ENCODE assay signal across 21 cellular contexts in the genomic region with DNA sequence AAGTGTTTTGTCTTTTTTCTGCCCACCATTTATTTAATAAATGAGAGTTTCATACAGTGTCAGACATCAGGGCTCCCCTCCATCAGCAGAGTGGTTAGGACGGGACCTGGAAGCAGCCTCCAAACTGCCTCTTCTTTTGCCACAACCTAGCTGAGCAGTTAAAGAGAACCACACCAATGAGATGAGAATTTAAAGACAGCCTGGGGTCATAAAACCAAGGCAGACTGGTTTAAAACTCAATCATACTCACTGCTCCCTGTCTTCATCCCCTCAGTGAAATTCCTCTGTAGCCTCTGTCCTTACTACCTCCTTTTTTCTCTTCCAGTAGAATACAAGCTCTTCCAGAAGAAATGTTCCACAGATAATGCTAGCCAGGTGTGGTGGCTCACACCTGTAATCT.
DNase-seq lines count a peak whose midpoint lies in the region; ATAC-seq, FAIRE-seq and TF ChIP-seq lines count a peak whose summit lies in the region.
"Had no signal": no experiment of that assay in that cellular context is flagged by ENCODE, and none has a peak within 500 bp of the region (broad histone marks: within the 10 kb centered on the region; RNA-seq: fewer than 3 reads in every experiment).

No MANE protein-coding gene starts in this region.

- H4K20me1 ChIP-seq in GM12878 (ENCODE audit: control insufficient read depth, insufficient read depth) = no peaks in the 10 kb centered on the region

- H3K27me3 ChIP-seq in right atrium auricular region = no peaks in the 10 kb centered on the region
- H3K27me3 ChIP-seq in GM12878 (replicated peaks in 1 of 2; ENCODE audit: control insufficient read depth in 2 of 2, insufficient read depth in 2 of 2, low read length in 1 of 2) = no peaks in the 10 kb centered on the region
- H3K27me3 ChIP-seq: cardiac muscle cell, hepatocyte, upper lobe of right lung had no signal

- FAIRE-seq in GM12878 (lab: Jason Lieb, UNC) = no peak
- FAIRE-seq: kidney had no signal

- H3K9me3 ChIP-seq in right atrium auricular region (no peaks in the 10 kb centered on the region), GM12878 (replicated peaks; ENCODE audit: control insufficient read depth, insufficient read depth, low read length) (no peaks in the 10 kb centered on the region)
- H3K9me3 ChIP-seq: upper lobe of right lung had no signal

- TF ChIP-seq EP300 in GM12878 (IDR thresholded peaks at IDR 0.05; ENCODE audit: borderline replicate concordance in 1 of 2, control insufficient read depth in 1 of 2, low read depth in 2 of 2, low read length in 2 of 2) = no peak

- H3K4me1 ChIP-seq in right atrium auricular region = peaks cover 0 to 94% of the 10 kb centered on the region in 2 donors
- peaks cover 74% of the 10 kb centered on the region for H3K4me1 ChIP-seq in GM12878 (ENCODE audit: control insufficient read depth, insufficient read depth, low read length)

- no peaks in the 10 kb centered on the region for H3K27me3 Mint-ChIP-seq in nephron progenitor cell (ENCODE audit: low read depth, poor library complexity)
- H3K27me3 Mint-ChIP-seq in T-helper 2 cell treated with Interferon-gamma antibody and Interleukin-4, amounts not matched to agents 5 μg/mL and 100 μg/mL, for 36 hours (ENCODE audit: low read depth) = peaks cover 3% of the 10 kb centered on the region
- H3K27me3 Mint-ChIP-seq: stimulated activated memory B cell treated with anti-CD40 and anti-IgM and Interleukin-4, amounts not matched to agents 10 μg/mL and 1 μg/mL and 100 μg/mL, for 72 hours had no signal

- intact Hi-C loops in left cardiac atrium (cut with DNase I) = loop anchor here (5.0 to 10.0 kb wide), 2 partner anchors 76 to 78 kb away; partner anchors contain the start of gene WWTR1 (in 2 of the 2)
- intact Hi-C loops in GM12878 (cut with micrococcal nuclease; ENCODE audit: unreplicated experiment) = no loop called here

- CTCF ChIA-PET in GM12878 (lab: Yijun Ruan, JAX) = interaction anchor here (1.1 to 12.3 kb wide), 7 partner anchors 9 to 138 kb away, joined by 3 to 147 read pairs (median 26); partner anchors contain the start of gene WWTR1

- H3K36me3 ChIP-seq in right atrium auricular region (no peaks in the 10 kb centered on the region), GM12878 (ENCODE audit: control insufficient read depth in 2 of 2, insufficient read depth in 2 of 2, low read length in 1 of 2) (no peaks in the 10 kb centered on the region; a peak in 1 of 4 replicates)
- H3K36me3 ChIP-seq: cardiac muscle cell, upper lobe of right lung had no signal

- WGBS in GM12878 (ENCODE audit: insufficient coverage, insufficient replicate concordance, low lambda C conversion rate, missing lambda C conversion rate) = 79% methylated on average over 1 of the region's 1 CpG

- TF ChIP-seq RAD21 in GM12878 (IDR thresholded peaks at IDR 0.05; ENCODE audit: insufficient read depth, low read depth, low read length) = no peak

- peaks cover 71% of the 10 kb centered on the region for H3K4me1 Mint-ChIP-seq in nephron progenitor cell
- H3K4me1 Mint-ChIP-seq in T-helper 2 cell treated with Interferon-gamma antibody and Interleukin-4, amounts not matched to agents 5 μg/mL and 100 μg/mL, for 36 hours (ENCODE audit: low read depth) = peaks cover 48% of the 10 kb centered on the region

- H3K4me3 ChIP-seq in right atrium auricular region (no peak overlapping the region), GM12878 (no peak overlapping the region)
- H3K4me3 ChIP-seq: cardiac muscle cell, hepatocyte, upper lobe of right lung had no signal

- ATAC-seq in left cardiac atrium (no peak), GM12878 (no peak), HG03139 (IDR thresholded peaks at IDR 0.05; ENCODE audit: unreplicated experiment) (no peak)
- ATAC-seq in activated naive CD4-positive, alpha-beta T cell treated with anti-CD3 and anti-CD28 coated beads, Interleukin-2, amount 50 U/mL, for 72 hours = no peak
- ATAC-seq: CD8-positive, alpha-beta T cell; stimulated activated memory B cell treated with anti-CD40 and anti-IgM and Interleukin-4, amounts not matched to agents 10 μg/mL and 1 μg/mL and 100 μg/mL, for 72 hours; upper lobe of right lung had no signal

- no peak overlapping the region for H2AFZ ChIP-seq in GM12878 (ENCODE audit: control insufficient read depth, low read depth, low read length)
- H2AFZ ChIP-seq: hepatocyte had no signal

- SMC1A ChIA-PET in GM12878 (lab: Charles Lee; ENCODE audit: uncharacterized antibody, unreplicated experiment) = interaction anchor here (0.7 to 16.2 kb wide), 21 partner anchors 9 to 138 kb away, joined by 3 to 505 read pairs (median 6); partner anchors contain the start of gene WWTR1

- H3K4me2 ChIP-seq in GM12878 (ENCODE audit: control insufficient read depth, insufficient read depth) = no peak overlapping the region; the same call in 1 of the 2 replicates
- H3K4me2 ChIP-seq: hepatocyte had no signal

- DNase-seq in right atrium auricular region (ENCODE audit: low spot score) (no peak), left cardiac atrium (no peak), GM12878 (ENCODE audit: low read depth, low spot score) (no peak), nephron progenitor cell (no peak), T-helper 1 cell (no peak)
- DNase-seq in activated naive CD4-positive, alpha-beta T cell treated with anti-CD3 and anti-CD28 coated beads, Interleukin-2, amount 50 U/mL, for 72 hours (ENCODE audit: low spot score in 2 of 2) = no peak
- no peak for DNase-seq in T-helper 2 cell treated with Interferon-gamma antibody and Interleukin-4, amounts not matched to agents 5 μg/mL and 100 μg/mL, for 36 hours (ENCODE audit: low spot score)
- DNase-seq: activated CD4-positive, alpha-beta T cell treated with anti-CD3 and anti-CD28 coated beads, Interleukin-2, amount 10 ng/mL, durations not matched to agents 24 days and 14 days; activated T-cell treated with anti-CD3 and anti-CD28 coated beads, Interleukin-2, amount 50 U/mL, for 4 hours; CD8-positive, alpha-beta T cell; GOT3; Kasumi-1; kidney; NCI-H1417 treated with DMSO at 0.1 percent for 48 hours; upper lobe of right lung had no signal

- TF ChIP-seq CTCF in right atrium auricular region (IDR thresholded peaks at IDR 0.05) (no peak), GM12878 (IDR thresholded peaks at IDR 0.05 in 2 of 3, conservative IDR thresholded peaks at IDR 0.05 in 1 of 3; ENCODE audit: control insufficient read depth in 2 of 3, extremely low read depth in 1 of 3, insufficient read depth in 1 of 3, low read depth in 3 of 3, low read length in 3 of 3) (no peak), nephron progenitor cell (IDR thresholded peaks at IDR 0.05) (no peak)

- POLR2A ChIA-PET in GM12878 (lab: Charles Lee) = interaction anchor here (0.8 to 8.3 kb wide), 13 partner anchors 9 to 79 kb away, joined by 3 to 87 read pairs (median 5); partner anchors contain the start of gene WWTR1

- in situ Hi-C loops in GM12878 (cut with MboI) = loop anchor here (25.0 kb wide), 1 partner anchor 1267 kb away; no protein-coding TSS in a partner anchor

- H3K36me3 Mint-ChIP-seq in nephron progenitor cell (ENCODE audit: low read depth) = no peaks in the 10 kb centered on the region
- H3K36me3 Mint-ChIP-seq in activated naive CD4-positive, alpha-beta T cell treated with anti-CD3 and anti-CD28 coated beads, Interleukin-2, amount 50 U/mL, for 72 hours = peaks cover 0 to 4% of the 10 kb centered on the region in 2 donors
- H3K36me3 Mint-ChIP-seq in T-helper 2 cell treated with Interferon-gamma antibody and Interleukin-4, amounts not matched to agents 5 μg/mL and 100 μg/mL, for 36 hours (ENCODE audit: low read depth) = peaks cover 3% of the 10 kb centered on the region
- H3K36me3 Mint-ChIP-seq: activated naive CD8-positive, alpha-beta T cell; CD8-positive, alpha-beta T cell; mesothelial cell of epicardium; stimulated activated memory B cell treated with anti-CD40 and anti-IgM and Interleukin-4, amounts not matched to agents 10 μg/mL and 1 μg/mL and 100 μg/mL, for 72 hours had no signal

- peak overlapping the region; percentile 71 for H3K27ac Mint-ChIP-seq in nephron progenitor cell
- no peak overlapping the region for H3K27ac Mint-ChIP-seq in activated naive CD4-positive, alpha-beta T cell treated with anti-CD3 and anti-CD28 coated beads, Interleukin-2, amount 50 U/mL, for 72 hours
- H3K27ac Mint-ChIP-seq in T-helper 2 cell treated with Interferon-gamma antibody and Interleukin-4, amounts not matched to agents 5 μg/mL and 100 μg/mL, for 36 hours = no peak overlapping the region
- H3K27ac Mint-ChIP-seq: activated CD4-positive, alpha-beta T cell treated with anti-CD3 and anti-CD28 coated beads, Interleukin-2, amount 10 ng/mL, durations not matched to agents 24 days and 14 days; activated naive CD8-positive, alpha-beta T cell; mesothelial cell of epicardium; stimulated activated memory B cell treated with anti-CD40 and anti-IgM and Interleukin-4, amounts not matched to agents 10 μg/mL and 1 μg/mL and 100 μg/mL, for 72 hours had no signal

- no TSS peak for BruUV-seq in GM12878 (replicated peaks; lab: Mats Ljungman, UMichigan)

- RAD21 ChIA-PET in GM12878 (lab: Charles Lee; ENCODE audit: unreplicated experiment) = interaction anchor here (0.8 to 5.1 kb wide), 11 partner anchors 10 to 138 kb away, joined by 3 to 117 read pairs (median 20); partner anchors contain the start of gene WWTR1

- no peak overlapping the region for H3K4me3 Mint-ChIP-seq in nephron progenitor cell
- H3K4me3 Mint-ChIP-seq in T-helper 2 cell treated with Interferon-gamma antibody and Interleukin-4, amounts not matched to agents 5 μg/mL and 100 μg/mL, for 36 hours = no peak overlapping the region
- H3K4me3 Mint-ChIP-seq: activated CD4-positive, alpha-beta T cell treated with anti-CD3 and anti-CD28 coated beads, Interleukin-2, amount 10 ng/mL, durations not matched to agents 24 days and 14 days; activated naive CD8-positive, alpha-beta T cell; activated T-cell treated with anti-CD3 and anti-CD28 coated beads, Interleukin-2, amount 50 U/mL, for 4 hours; CD8-positive, alpha-beta T cell; mesothelial cell of epicardium; stimulated activated memory B cell treated with anti-CD40 and anti-IgM and Interleukin-4, amounts not matched to agents 10 μg/mL and 1 μg/mL and 100 μg/mL, for 72 hours had no signal

- H3K9ac ChIP-seq in GM12878 (ENCODE audit: control insufficient read depth, insufficient read depth, low read length) = no peak overlapping the region

- H3K27ac ChIP-seq in right atrium auricular region (peak overlapping the region; percentile 3 to 15), GM12878 (ENCODE audit: control insufficient read depth, insufficient read depth) (peak overlapping the region; percentile 63)
- H3K27ac ChIP-seq: cardiac muscle cell, hepatocyte, upper lobe of right lung had no signal

- peaks cover 19% of the 10 kb centered on the region for H3K79me2 ChIP-seq in GM12878 (ENCODE audit: control insufficient read depth, insufficient read depth, low read length)

- no peaks in the 10 kb centered on the region for H3K9me3 Mint-ChIP-seq in nephron progenitor cell
- H3K9me3 Mint-ChIP-seq in activated naive CD4-positive, alpha-beta T cell treated with anti-CD3 and anti-CD28 coated beads, Interleukin-2, amount 50 U/mL, for 72 hours = peaks cover 0 to 3% of the 10 kb centered on the region in 2 donors
- peaks cover 5% of the 10 kb centered on the region for H3K9me3 Mint-ChIP-seq in T-helper 2 cell treated with Interferon-gamma antibody and Interleukin-4, amounts not matched to agents 5 μg/mL and 100 μg/mL, for 36 hours
- H3K9me3 Mint-ChIP-seq: activated T-cell treated with anti-CD3 and anti-CD28 coated beads, Interleukin-2, amount 50 U/mL, for 4 hours; CD8-positive, alpha-beta T cell; mesothelial cell of epicardium; stimulated activated memory B cell treated with anti-CD40 and anti-IgM and Interleukin-4, amounts not matched to agents 10 μg/mL and 1 μg/mL and 100 μg/mL, for 72 hours had no signal

- TF ChIP-seq POLR2A in GM12878 (IDR thresholded peaks at IDR 0.05; ENCODE audit: low read depth, low read length) = no peak
